Comparison of ENCODE assay signal across 9 cellular contexts in genomic region chr22:46969491-46969890, GRCh38.
A peak's percentile ranks its signal among the peaks of the same experiment; 100 is the strongest.
DNase-seq lines count a peak whose midpoint lies in the region; ATAC-seq, FAIRE-seq and TF ChIP-seq lines count a peak whose summit lies in the region.
"Had no signal": no experiment of that assay in that cellular context is flagged by ENCODE, and none has a peak within 500 bp of the region (broad histone marks: within the 10 kb centered on the region; RNA-seq: fewer than 3 reads in every experiment).

No MANE protein-coding gene starts in this region.

- no peaks in the 10 kb centered on the region for H3K27me3 Mint-ChIP-seq in effector memory CD8-positive, alpha-beta T cell
- no peaks in the 10 kb centered on the region for H3K27me3 Mint-ChIP-seq in endodermal cell (ENCODE audit: insufficient read depth)

- WGBS in endodermal cell (ENCODE audit: insufficient coverage in 1 of 2, insufficient read length in 1 of 2), 2 experiments, result 94 to 96% methylated on average over 4 of the region's 4 CpGs

- H3K4me1 Mint-ChIP-seq in effector memory CD8-positive, alpha-beta T cell (ENCODE audit: low read depth in 2 of 2), result peaks cover 34 to 37% of the 10 kb centered on the region in 2 donors
- H3K4me1 Mint-ChIP-seq in endodermal cell, result peaks cover 20% of the 10 kb centered on the region

- peak overlapping the region; percentile 39 to 68 for H3K27ac Mint-ChIP-seq in effector memory CD8-positive, alpha-beta T cell
- no peak overlapping the region for H3K27ac Mint-ChIP-seq in endodermal cell

- H3K9me3 ChIP-seq in MM.1S (replicated peaks; ENCODE audit: insufficient read depth, low read length) (no peaks in the 10 kb centered on the region), endodermal cell (ENCODE audit: control insufficient read depth, low read length) (no peaks in the 10 kb centered on the region)
- H3K9me3 ChIP-seq: suprapubic skin had no signal

- H2AFZ ChIP-seq in MM.1S (ENCODE audit: low read length), result no peak overlapping the region

- H3K79me2 ChIP-seq in MM.1S (ENCODE audit: low read length), result no peaks in the 10 kb centered on the region

- no peaks in the 10 kb centered on the region for H4K20me1 ChIP-seq in MM.1S (ENCODE audit: insufficient read depth, low read length)

- no peak overlapping the region for H3K4me2 ChIP-seq in MM.1S (ENCODE audit: low read depth, low read length)

- TF ChIP-seq CTCF in MM.1S (IDR thresholded peaks at IDR 0.05; ENCODE audit: low read length) (no peak), endodermal cell (conservative IDR thresholded peaks at IDR 0.05) (no peak)

- no peaks in the 10 kb centered on the region for H3K9me3 Mint-ChIP-seq in effector memory CD8-positive, alpha-beta T cell
- H3K9me3 Mint-ChIP-seq in endodermal cell, result no peaks in the 10 kb centered on the region

- H3K27ac ChIP-seq in MM.1S (ENCODE audit: low read length), result no peak overlapping the region
- no peak overlapping the region for H3K27ac ChIP-seq in endodermal cell (ENCODE audit: low read depth, low read length)
- H3K27ac ChIP-seq: suprapubic skin had no signal

- ATAC-seq in GM19455 (IDR thresholded peaks at IDR 0.05; ENCODE audit: unreplicated experiment) (peak; percentile 77), HG03108 (IDR thresholded peaks at IDR 0.05; ENCODE audit: unreplicated experiment) (peak; percentile 91)
- ATAC-seq in effector memory CD8-positive, alpha-beta T cell (replicated peaks), result no peak

- H3K4me3 Mint-ChIP-seq in effector memory CD8-positive, alpha-beta T cell, result no peak overlapping the region
- no peak overlapping the region for H3K4me3 Mint-ChIP-seq in endodermal cell

- H3K27me3 ChIP-seq in MM.1S (replicated peaks; ENCODE audit: insufficient read depth, low read length) (no peaks in the 10 kb centered on the region), endodermal cell (ENCODE audit: control insufficient read depth, insufficient read depth, low read length, poor library complexity, severe bottlenecking) (no peaks in the 10 kb centered on the region)
- H3K27me3 ChIP-seq: suprapubic skin had no signal

- no peak overlapping the region for H3K4me3 ChIP-seq in MM.1S (ENCODE audit: low read length)
- no peak overlapping the region for H3K4me3 ChIP-seq in endodermal cell (ENCODE audit: low read length)
- H3K4me3 ChIP-seq: suprapubic skin had no signal

- H3K36me3 ChIP-seq in MM.1S (replicated peaks; ENCODE audit: insufficient read depth, low read length) (no peaks in the 10 kb centered on the region), endodermal cell (ENCODE audit: control insufficient read depth, insufficient read depth, low read length) (peaks cover 6% of the 10 kb centered on the region)

- H3K9ac ChIP-seq in MM.1S (ENCODE audit: low read length), result no peak overlapping the region
- no peak overlapping the region for H3K9ac ChIP-seq in endodermal cell (ENCODE audit: extremely low read depth, low read length, poor library complexity, severe bottlenecking)

- peak; percentile 66 for FAIRE-seq in GM12891 (lab: Jason Lieb, UNC)

- no peaks in the 10 kb centered on the region for H3K9me2 ChIP-seq in MM.1S (replicated peaks; ENCODE audit: insufficient read depth, low read length)

- H3F3A ChIP-seq in MM.1S (ENCODE audit: insufficient read depth, low read length), result no peaks in the 10 kb centered on the region

- DNase-seq in GM12891 (ENCODE audit: insufficient read length, low spot score), result peak; percentile 73
- DNase-seq in effector memory CD8-positive, alpha-beta T cell, result no peak
- no peak for DNase-seq in MM.1S
- DNase-seq in NCI-H187 treated with DMSO at 0.1 percent for 48 hours (lab: John Stamatoyannopoulos, UW), result no peak
- DNase-seq in endodermal cell, result no peak
- DNase-seq in NCI-H1092 treated with DMSO at 0.1 percent for 48 hours (lab: John Stamatoyannopoulos, UW), result no peak

- peaks cover 17% of the 10 kb centered on the region for H3K36me3 Mint-ChIP-seq in effector memory CD8-positive, alpha-beta T cell (ENCODE audit: insufficient read depth)
- H3K36me3 Mint-ChIP-seq in endodermal cell (ENCODE audit: low read depth), result no peaks in the 10 kb centered on the region

- H3K4me1 ChIP-seq in MM.1S (ENCODE audit: low read length) (no peaks in the 10 kb centered on the region), endodermal cell (ENCODE audit: control insufficient read depth, insufficient read depth, low read length) (peaks cover 18% of the 10 kb centered on the region)

- TF ChIP-seq POLR2A in GM12891 (IDR thresholded peaks at IDR 0.05; ENCODE audit: low read depth, low read length), result no peak

TF ChIP-seq in GM12891, 5 proteins besides CTCF, POLR2A, EP300 and RAD21:
- peak; percentile 53; the same call in 1 of the 2 replicates for TF ChIP-seq POU2F2 (IDR thresholded peaks at IDR 0.05; ENCODE audit: low read depth, low read length)
- TF ChIP-seq POLR2AphosphoS5 (IDR thresholded peaks at IDR 0.05; ENCODE audit: low read depth, low read length), result no peak
TF ChIP-seq in GM12891: peak in this region for 1.
